13 cellular contexts compared by ENCODE assay signal in genomic region chr14:103543140-103543539, GRCh38. TPM values are rescaled to one million over a fixed set of nuclear protein-coding genes. Genes with fewer than 3 reads are reported as not detected.
DNase-seq lines count a peak whose midpoint lies in the region; FAIRE-seq and TF ChIP-seq lines count a peak whose summit lies in the region.
"Had no signal": no experiment of that assay in that cellular context is flagged by ENCODE, and none has a peak within 500 bp of the region (broad histone marks: within the 10 kb centered on the region; RNA-seq: fewer than 3 reads in every experiment).

No MANE protein-coding gene starts in this region.

- H3K4me3 ChIP-seq in HUES48 (ENCODE audit: low read depth, low read length), result no peak overlapping the region; the same call in 1 of the 2 replicates
- H3K4me3 ChIP-seq in astrocyte (ENCODE audit: insufficient read depth, low read depth, low read length), result no peak overlapping the region
- no peak overlapping the region for H3K4me3 ChIP-seq in spleen
- no peak overlapping the region for H3K4me3 ChIP-seq in Peyer's patch

- H2AFZ ChIP-seq in astrocyte (ENCODE audit: low read depth, low read length), result no peak overlapping the region

- peak overlapping the region; percentile 97 for H3K27ac ChIP-seq in HUES48 (ENCODE audit: low read depth, low read length)
- no peak overlapping the region for H3K27ac ChIP-seq in astrocyte (ENCODE audit: low read depth, low read length)
- H3K27ac ChIP-seq in layer of hippocampus (ENCODE audit: low read depth, low read length), result peak overlapping the region; percentile 93
- H3K27ac ChIP-seq in spleen, result no peak overlapping the region
- peak overlapping the region in 2 of 4 donors; percentile 28 to 43 for H3K27ac ChIP-seq in Peyer's patch

- TF ChIP-seq POLR2A in spleen (IDR thresholded peaks at IDR 0.05) (no peak), Peyer's patch (IDR thresholded peaks at IDR 0.05) (no peak)

- intact Hi-C loops in spleen (cut with DNase I; ENCODE audit: low total_unique reads), result no loop called here

- H3K9me3 Mint-ChIP-seq in astrocyte (ENCODE audit: unreplicated experiment), result no peaks in the 10 kb centered on the region
- H3K9me3 Mint-ChIP-seq: activated naive CD8-positive, alpha-beta T cell treated with anti-CD3 and anti-CD28 coated beads, Interleukin-2, amount 10 ng/mL, durations not matched to agents 7 days and 5 days; CD4-positive, alpha-beta memory T cell had no signal

- peak overlapping the region; percentile 22 for H3K4me2 ChIP-seq in astrocyte (ENCODE audit: low read length)

- H3K9me3 ChIP-seq in HUES48 (ENCODE audit: control insufficient read depth, insufficient read depth, low read length) (no peaks in the 10 kb centered on the region), astrocyte (ENCODE audit: insufficient read depth, low read depth, low read length) (no peaks in the 10 kb centered on the region), spleen (no peaks in the 10 kb centered on the region), Peyer's patch (no peaks in the 10 kb centered on the region)

- WGBS in spleen, 5 donors, result 77 to 88% (median 87%) methylated on average over 7 to 10 of the region's 10 CpGs

- FAIRE-seq in astrocyte (lab: Jason Lieb, UNC), result no peak

- no peaks in the 10 kb centered on the region for H3K27me3 Mint-ChIP-seq in astrocyte (ENCODE audit: low read depth, unreplicated experiment)

- H3K79me2 ChIP-seq in astrocyte (ENCODE audit: insufficient read depth, low read length), result no peaks in the 10 kb centered on the region

- H3K36me3 ChIP-seq in HUES48 (ENCODE audit: control insufficient read depth, insufficient read depth, low read length) (no peaks in the 10 kb centered on the region), astrocyte (ENCODE audit: insufficient read depth, low read length) (no peaks in the 10 kb centered on the region), spleen (no peaks in the 10 kb centered on the region), Peyer's patch (no peaks in the 10 kb centered on the region)

- H3K4me1 ChIP-seq in HUES48 (ENCODE audit: control insufficient read depth, insufficient read depth, low read length) (peaks cover 26% of the 10 kb centered on the region), astrocyte (ENCODE audit: insufficient read depth, low read length) (peaks cover 28% of the 10 kb centered on the region), spleen (peaks cover 0 to 51% (median 20%) of the 10 kb centered on the region in 6 donors), Peyer's patch (peaks cover 0 to 58% (median 5%) of the 10 kb centered on the region in 4 donors)

- peaks cover 7% of the 10 kb centered on the region for H3K4me1 Mint-ChIP-seq in astrocyte (ENCODE audit: low read depth, unreplicated experiment)
- H3K4me1 Mint-ChIP-seq: activated naive CD8-positive, alpha-beta T cell treated with anti-CD3 and anti-CD28 coated beads, Interleukin-2, amount 10 ng/mL, durations not matched to agents 7 days and 5 days had no signal

- no peak overlapping the region for H3K27ac Mint-ChIP-seq in astrocyte (ENCODE audit: unreplicated experiment)
- H3K27ac Mint-ChIP-seq: activated naive CD8-positive, alpha-beta T cell treated with anti-CD3 and anti-CD28 coated beads, Interleukin-2, amount 10 ng/mL, durations not matched to agents 7 days and 5 days; CD4-positive, alpha-beta memory T cell had no signal

- peaks cover 13% of the 10 kb centered on the region for H4K20me1 ChIP-seq in astrocyte (ENCODE audit: insufficient read depth, low read length)

- H3K9ac ChIP-seq in HUES48 (ENCODE audit: low read depth, low read length) (0 out of 2 replicates have a peak overlapping the region, but pooled peaks have one; percentile 13), astrocyte (ENCODE audit: low read length) (no peak overlapping the region)

- no peak for TF ChIP-seq CTCF in astrocyte (IDR thresholded peaks at IDR 0.05; ENCODE audit: insufficient read depth, low read depth, low read length)
- TF ChIP-seq CTCF in spleen (IDR thresholded peaks at IDR 0.05 in 8 of 11, conservative IDR thresholded peaks at IDR 0.05 in 3 of 11), result no peak
- TF ChIP-seq CTCF in Peyer's patch (IDR thresholded peaks at IDR 0.05), result no peak

- DNase-seq in astrocyte (ENCODE audit: low read depth), result no peak
- peak; percentile 54 for DNase-seq in spleen
- DNase-seq in activated gamma-delta T cell (lab: John Stamatoyannopoulos, UW), result no peak
- no peak for DNase-seq in Peyer's patch
- no peak for DNase-seq in DMS153 treated with DMSO at 0.1 percent for 48 hours (lab: John Stamatoyannopoulos, UW; ENCODE audit: unreplicated experiment)
- DNase-seq in NCI-H510A treated with DMSO at 0.1 percent for 48 hours (lab: John Stamatoyannopoulos, UW), result no peak
- DNase-seq: activated CD4-positive, alpha-beta T cell treated with anti-CD3 and anti-CD28 coated beads for 4 hours; activated naive CD8-positive, alpha-beta T cell treated with anti-CD3 and anti-CD28 coated beads, Interleukin-2, amount 10 ng/mL, durations not matched to agents 7 days and 5 days; CD4-positive, alpha-beta memory T cell; effector memory CD4-positive, alpha-beta T cell; stimulated activated naive CD4-positive, alpha-beta T cell had no signal

- H3K27me3 ChIP-seq in HUES48 (ENCODE audit: control insufficient read depth, insufficient read depth, low read length), result no peaks in the 10 kb centered on the region
- H3K27me3 ChIP-seq in astrocyte (ENCODE audit: insufficient read depth, low read length), result no peaks in the 10 kb centered on the region
- H3K27me3 ChIP-seq in layer of hippocampus (ENCODE audit: control insufficient read depth, insufficient read depth, low read length), result no peaks in the 10 kb centered on the region
- peaks cover 0 to 66% (median 5%) of the 10 kb centered on the region in 7 donors for H3K27me3 ChIP-seq in spleen (replicated peaks in 1 of 7)
- H3K27me3 ChIP-seq in Peyer's patch, result no peaks in the 10 kb centered on the region

- no peaks in the 10 kb centered on the region for H3K36me3 Mint-ChIP-seq in astrocyte (ENCODE audit: low read depth, unreplicated experiment)
- H3K36me3 Mint-ChIP-seq: activated naive CD8-positive, alpha-beta T cell treated with anti-CD3 and anti-CD28 coated beads, Interleukin-2, amount 10 ng/mL, durations not matched to agents 7 days and 5 days; CD4-positive, alpha-beta memory T cell had no signal

- H3K4me3 Mint-ChIP-seq in astrocyte (ENCODE audit: unreplicated experiment), result no peak overlapping the region
- H3K4me3 Mint-ChIP-seq: activated naive CD8-positive, alpha-beta T cell treated with anti-CD3 and anti-CD28 coated beads, Interleukin-2, amount 10 ng/mL, durations not matched to agents 7 days and 5 days; CD4-positive, alpha-beta memory T cell had no signal

RNA-seq across cellular contexts. Expression of gene TRMT61A, which starts 14.1 kb away (rescaled TPM):
- total RNA-seq in astrocyte (11.9 and 12.4 TPM in 2 replicates), spleen (10 to 100 TPM in 1 of 7 donors, 1 to 10 TPM in 6; 8.0 to 11.3 (median 9.5) TPM), Peyer's patch (10 to 100 TPM in 1 of 4 donors, 1 to 10 TPM in 3; 6.1 to 13.9 (median 8.7) TPM)
- polyA plus RNA-seq in spleen, result 10 to 100 TPM in 2 of 3 donors, 1 to 10 TPM in 1; 8.6 to 14.2 (median 11.1) TPM

RNA-seq across cellular contexts. Expression of gene BAG5, which starts 19.3 kb away (rescaled TPM):
- 32.3 and 35.2 TPM in 2 replicates for total RNA-seq in astrocyte
- total RNA-seq in spleen, result 10 to 100 TPM; 29.2 to 42.5 (median 32.5) TPM
- polyA plus RNA-seq in spleen, result 10 to 100 TPM in 1 of 3 donors, 1 to 10 TPM in 2; 9.3 to 16.0 (median 9.9) TPM
- 10 to 100 TPM; 18.0 to 38.0 (median 19.5) TPM for total RNA-seq in Peyer's patch

RNA-seq across cellular contexts. Expression of gene COA8, which starts 19.6 kb away (rescaled TPM):
- total RNA-seq in astrocyte (56.2 TPM in 2 replicates), spleen (10 to 100 TPM; 15.2 to 26.0 (median 20.4) TPM), Peyer's patch (10 to 100 TPM; 13.6 to 20.8 (median 17.9) TPM)
- 10 to 100 TPM; 34.1 to 39.5 (median 38.9) TPM for polyA plus RNA-seq in spleen

RNA-seq across cellular contexts. Expression of gene CKB, which starts 20.5 kb away (rescaled TPM):
- 174 and 178 TPM in 2 replicates for total RNA-seq in astrocyte
- total RNA-seq in spleen, result 10 to 100 TPM in 4 of 7 donors, 1 to 10 TPM in 3; 8.0 to 22.6 (median 10.8) TPM
- 10 to 100 TPM; 14.3 to 28.4 (median 20.6) TPM for polyA plus RNA-seq in spleen
- 100 to 1,000 TPM in 1 of 4 donors, 10 to 100 TPM in 3; 40.1 to 101 (median 68.4) TPM for total RNA-seq in Peyer's patch

Comparison
In these comparisons a context has a peak if more than half of its experiments do, and no peak if none do; other contexts are left out.
1. H3K27ac ChIP-seq: peak in HUES48 (single experiment) and layer of hippocampus (single experiment); none in astrocyte (single experiment) and spleen (0 of 8).